ENCODE assay signal across 9 cellular contexts in the genomic region with DNA sequence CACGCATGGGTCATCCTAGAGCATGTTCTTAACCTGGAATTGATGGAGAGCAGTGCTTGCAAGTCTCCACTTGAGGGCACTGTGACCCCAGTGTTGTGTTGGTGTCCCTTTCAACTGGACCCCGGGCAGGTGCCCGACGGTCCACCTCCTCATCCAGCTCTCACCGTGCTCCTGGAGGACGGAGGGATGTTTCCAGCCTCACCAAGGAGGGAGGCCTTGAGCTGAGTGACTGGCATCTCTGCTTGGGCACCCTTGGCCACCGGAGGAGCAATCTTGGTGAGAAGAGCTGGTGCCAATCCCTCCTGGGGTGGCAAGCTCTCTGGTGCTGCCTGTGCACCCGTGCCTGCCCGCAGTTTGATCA. TPM values are rescaled to one million over a fixed set of nuclear protein-coding genes. Genes with fewer than 3 reads are reported as not detected.
DNase-seq lines count a peak whose midpoint lies in the region; ATAC-seq and TF ChIP-seq lines count a peak whose summit lies in the region.
"Had no signal": no experiment of that assay in that cellular context is flagged by ENCODE, and none has a peak within 500 bp of the region (broad histone marks: within the 10 kb centered on the region; RNA-seq: fewer than 3 reads in every experiment).

No MANE protein-coding gene starts in this region.

- no peak overlapping the region for H3K27ac ChIP-seq in thyroid gland

- H3K4me3 Mint-ChIP-seq in activated naive CD8-positive, alpha-beta T cell treated with anti-CD3 and anti-CD28 coated beads, Interleukin-2, amount 50 U/mL, for 24 hours = no peak overlapping the region
- no peak overlapping the region for H3K4me3 Mint-ChIP-seq in activated naive CD8-positive, alpha-beta T cell treated with anti-CD3 and anti-CD28 coated beads for 36 hours

- DNase-seq in activated naive CD8-positive, alpha-beta T cell treated with anti-CD3 and anti-CD28 coated beads, Interleukin-2, amount 50 U/mL, for 24 hours = peak; percentile 2
- DNase-seq in activated naive CD8-positive, alpha-beta T cell treated with anti-CD3 and anti-CD28 coated beads for 36 hours = no peak
- peak; percentile 26 for DNase-seq in NCI-H748 treated with DMSO at 0.1 percent for 48 hours (lab: John Stamatoyannopoulos, UW)
- DNase-seq in fibroblast of the aortic adventitia (ENCODE audit: low read depth) = peak; percentile 8
- peak; percentile 15 to 18 for DNase-seq in thyroid gland
- no peak for DNase-seq in activated T-cell treated with anti-CD3 and anti-CD28 coated beads for 4 hours

- no peak overlapping the region for H3K27ac Mint-ChIP-seq in activated naive CD8-positive, alpha-beta T cell treated with anti-CD3 and anti-CD28 coated beads, Interleukin-2, amount 50 U/mL, for 24 hours
- H3K27ac Mint-ChIP-seq in activated naive CD8-positive, alpha-beta T cell treated with anti-CD3 and anti-CD28 coated beads for 36 hours = no peak overlapping the region

- no peaks in the 10 kb centered on the region for H3K36me3 ChIP-seq in thyroid gland

- no peaks in the 10 kb centered on the region for H3K27me3 ChIP-seq in thyroid gland

- no peak overlapping the region for H3K4me3 ChIP-seq in fibroblast of the aortic adventitia (ENCODE audit: low read depth, low read length)
- no peak overlapping the region for H3K4me3 ChIP-seq in thyroid gland (replicated peaks in 1 of 3)

- TF ChIP-seq CTCF in fibroblast of the aortic adventitia (IDR thresholded peaks at IDR 0.05; ENCODE audit: insufficient read depth, low read length) (peak; percentile 41), thyroid gland (IDR thresholded peaks at IDR 0.05) (peak in 5 of 6 experiments; percentile 6 to 55 (median 32))

- ATAC-seq in activated naive CD8-positive, alpha-beta T cell treated with anti-CD3 and anti-CD28 coated beads, Interleukin-2, amount 50 U/mL, for 24 hours = no peak
- ATAC-seq in GM19324 (IDR thresholded peaks at IDR 0.05; ENCODE audit: low FRiP score, unreplicated experiment) (no peak), GM19395 (IDR thresholded peaks at IDR 0.05; ENCODE audit: unreplicated experiment) (no peak)

- 38% methylated on average over 2 to 9 of the region's 9 CpGs for WGBS in thyroid gland, 2 donors

- intact Hi-C loops in thyroid gland (cut with DNase I) = no loop called here

- H3K9me3 Mint-ChIP-seq in activated naive CD8-positive, alpha-beta T cell treated with anti-CD3 and anti-CD28 coated beads, Interleukin-2, amount 50 U/mL, for 24 hours = peaks cover 8% of the 10 kb centered on the region
- H3K9me3 Mint-ChIP-seq in activated naive CD8-positive, alpha-beta T cell treated with anti-CD3 and anti-CD28 coated beads for 36 hours = peaks cover 11% of the 10 kb centered on the region

- no peaks in the 10 kb centered on the region for H3K9me3 ChIP-seq in thyroid gland

- no peaks in the 10 kb centered on the region for H3K36me3 Mint-ChIP-seq in activated naive CD8-positive, alpha-beta T cell treated with anti-CD3 and anti-CD28 coated beads, Interleukin-2, amount 50 U/mL, for 24 hours (ENCODE audit: low read depth)
- no peaks in the 10 kb centered on the region for H3K36me3 Mint-ChIP-seq in activated naive CD8-positive, alpha-beta T cell treated with anti-CD3 and anti-CD28 coated beads for 36 hours

- H3K4me1 ChIP-seq in thyroid gland = no peaks in the 10 kb centered on the region

- TF ChIP-seq POLR2A in thyroid gland (IDR thresholded peaks at IDR 0.05) = no peak

- no peaks in the 10 kb centered on the region for H3K27me3 Mint-ChIP-seq in activated naive CD8-positive, alpha-beta T cell treated with anti-CD3 and anti-CD28 coated beads, Interleukin-2, amount 50 U/mL, for 24 hours
- no peaks in the 10 kb centered on the region for H3K27me3 Mint-ChIP-seq in activated naive CD8-positive, alpha-beta T cell treated with anti-CD3 and anti-CD28 coated beads for 36 hours

- no peaks in the 10 kb centered on the region for H3K4me1 Mint-ChIP-seq in activated naive CD8-positive, alpha-beta T cell treated with anti-CD3 and anti-CD28 coated beads, Interleukin-2, amount 50 U/mL, for 24 hours
- no peaks in the 10 kb centered on the region for H3K4me1 Mint-ChIP-seq in activated naive CD8-positive, alpha-beta T cell treated with anti-CD3 and anti-CD28 coated beads for 36 hours

RNA-seq across cellular contexts. Expression of gene ASB18, which starts 45.4 kb away (rescaled TPM):
- total RNA-seq in activated naive CD8-positive, alpha-beta T cell treated with anti-CD3 and anti-CD28 coated beads for 36 hours = not detected
- total RNA-seq in fibroblast of the aortic adventitia (ENCODE audit: low replicate concordance) = not detected in 2 replicates
- total RNA-seq in thyroid gland = not detected
- total RNA-seq: T-helper 2 cell treated with Interferon-gamma antibody and Interleukin-4, amounts not matched to agents 100 ng/mL and 5 ng/mL, for 36 hours had no signal

Comparison
In these comparisons a context has a peak if more than half of its experiments do, and no peak if none do; other contexts are left out.
1. DNase-seq: peak in activated naive CD8-positive, alpha-beta T cell treated with anti-CD3 and anti-CD28 coated beads, Interleukin-2, amount 50 U/mL, for 24 hours (single experiment), NCI-H748 treated with DMSO at 0.1 percent for 48 hours (single experiment), fibroblast of the aortic adventitia (single experiment) and thyroid gland (2 of 2); none in activated naive CD8-positive, alpha-beta T cell treated with anti-CD3 and anti-CD28 coated beads for 36 hours (single experiment) and activated T-cell treated with anti-CD3 and anti-CD28 coated beads for 4 hours (single experiment).